21 cellular contexts compared by ENCODE assay signal in the genomic region with DNA sequence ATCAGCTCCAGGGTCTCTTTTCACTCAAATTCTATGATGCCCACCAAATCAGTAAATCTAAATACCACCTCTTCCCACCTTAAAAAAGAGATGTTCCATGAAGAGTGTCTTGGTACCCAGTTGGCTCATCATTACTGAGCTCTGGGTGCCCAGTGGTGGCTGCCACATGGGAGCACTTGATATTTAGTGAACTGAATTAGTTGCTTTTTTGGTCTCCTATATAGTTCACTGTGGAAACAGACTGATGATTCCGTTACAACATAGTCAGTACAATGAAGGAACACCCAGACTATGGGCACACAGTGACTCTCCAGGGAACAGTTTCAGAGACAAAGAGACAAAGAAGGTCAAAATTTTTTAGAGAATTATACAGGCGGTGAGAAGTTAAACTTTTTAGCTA. TPM values are rescaled to one million over a fixed set of nuclear protein-coding genes. Genes with fewer than 3 reads are reported as not detected.
DNase-seq lines count a peak whose midpoint lies in the region; ATAC-seq, FAIRE-seq and TF ChIP-seq lines count a peak whose summit lies in the region.
"Had no signal": no experiment of that assay in that cellular context is flagged by ENCODE, and none has a peak within 500 bp of the region (broad histone marks: within the 10 kb centered on the region; RNA-seq: fewer than 3 reads in every experiment).

No MANE protein-coding gene starts in this region.

- no peaks in the 10 kb centered on the region for H3K9me3 Mint-ChIP-seq in activated T-cell treated with anti-CD3 and anti-CD28 coated beads, Interleukin-2, amount 50 U/mL, for 4 hours
- no peaks in the 10 kb centered on the region for H3K9me3 Mint-ChIP-seq in activated T-cell treated with anti-CD3 and anti-CD28 coated beads, Interleukin-2, amount 50 U/mL, for 24 hours
- H3K9me3 Mint-ChIP-seq in activated naive CD8-positive, alpha-beta T cell treated with anti-CD3 and anti-CD28 coated beads, Interleukin-2, amount 10 ng/mL, durations not matched to agents 7 days and 5 days: no peaks in the 10 kb centered on the region
- H3K9me3 Mint-ChIP-seq in neural crest cell: no peaks in the 10 kb centered on the region
- H3K9me3 Mint-ChIP-seq: activated T-helper 17 cell treated with anti-CD3 and anti-CD28 coated beads, Interleukin-2, amount 50 U/mL, for 72 hours had no signal

- peaks cover 2% of the 10 kb centered on the region for H3K4me1 Mint-ChIP-seq in activated T-cell treated with anti-CD3 and anti-CD28 coated beads, Interleukin-2, amount 50 U/mL, for 4 hours (ENCODE audit: low read depth)
- peaks cover 11% of the 10 kb centered on the region for H3K4me1 Mint-ChIP-seq in activated T-cell treated with anti-CD3 and anti-CD28 coated beads, Interleukin-2, amount 50 U/mL, for 24 hours (ENCODE audit: low read depth)
- peaks cover 33% of the 10 kb centered on the region for H3K4me1 Mint-ChIP-seq in activated naive CD8-positive, alpha-beta T cell treated with anti-CD3 and anti-CD28 coated beads, Interleukin-2, amount 10 ng/mL, durations not matched to agents 7 days and 5 days
- H3K4me1 Mint-ChIP-seq in neural crest cell: peaks cover 4% of the 10 kb centered on the region

- peaks cover 9% of the 10 kb centered on the region; the same call in 1 of the 2 replicates for H3F3A ChIP-seq in DOHH2 (ENCODE audit: control insufficient read depth, insufficient read depth)

- TF ChIP-seq CTCF in DOHH2 (IDR thresholded peaks at IDR 0.05; ENCODE audit: low read depth, low read length, poor library complexity, severe bottlenecking): no peak
- no peak for TF ChIP-seq CTCF in neural crest cell (conservative IDR thresholded peaks at IDR 0.05)

- H3K27me3 Mint-ChIP-seq in activated T-cell treated with anti-CD3 and anti-CD28 coated beads, Interleukin-2, amount 50 U/mL, for 4 hours (ENCODE audit: low read depth): no peaks in the 10 kb centered on the region
- no peaks in the 10 kb centered on the region for H3K27me3 Mint-ChIP-seq in activated T-cell treated with anti-CD3 and anti-CD28 coated beads, Interleukin-2, amount 50 U/mL, for 24 hours
- no peaks in the 10 kb centered on the region for H3K27me3 Mint-ChIP-seq in activated naive CD8-positive, alpha-beta T cell treated with anti-CD3 and anti-CD28 coated beads, Interleukin-2, amount 10 ng/mL, durations not matched to agents 7 days and 5 days
- no peaks in the 10 kb centered on the region for H3K27me3 Mint-ChIP-seq in neural crest cell (ENCODE audit: low read depth)
- H3K27me3 Mint-ChIP-seq: activated T-helper 17 cell treated with anti-CD3 and anti-CD28 coated beads, Interleukin-2, amount 50 U/mL, for 72 hours had no signal

- no peaks in the 10 kb centered on the region for H3K27me3 ChIP-seq in DOHH2 (ENCODE audit: control insufficient read depth, low read length)
- H3K27me3 ChIP-seq: dorsolateral prefrontal cortex, gastroesophageal sphincter, ovary, sigmoid colon, SJSA1, uterus had no signal

- peaks cover 76% of the 10 kb centered on the region for H3K79me2 ChIP-seq in DOHH2 (ENCODE audit: control insufficient read depth, low read length)

- peaks cover 14% of the 10 kb centered on the region; the same call in 1 of the 2 replicates for H3K36me3 ChIP-seq in DOHH2 (ENCODE audit: control insufficient read depth, low read length)
- H3K36me3 ChIP-seq: gastroesophageal sphincter, ovary, sigmoid colon, uterus had no signal

- peaks cover under 1% of the 10 kb centered on the region; the same call in 1 of the 2 replicates for H4K20me1 ChIP-seq in DOHH2 (ENCODE audit: control insufficient read depth, insufficient read depth, low read depth, low read length)

- CTCF ChIA-PET in HEK293T (lab: Yijun Ruan, JAX): interaction anchor here (1.1 kb wide), 1 partner anchor 13 kb away, joined by 3 read pairs; no protein-coding TSS in a partner anchor

- peak overlapping the region; percentile 25 for H3K27ac ChIP-seq in DOHH2 (ENCODE audit: low read depth, low read length)
- H3K27ac ChIP-seq: dorsolateral prefrontal cortex, gastroesophageal sphincter, ovary, sigmoid colon, SJSA1, uterus had no signal

- H3K4me3 Mint-ChIP-seq in activated T-cell treated with anti-CD3 and anti-CD28 coated beads, Interleukin-2, amount 50 U/mL, for 4 hours: peak overlapping the region; percentile 65
- no peak overlapping the region for H3K4me3 Mint-ChIP-seq in activated T-cell treated with anti-CD3 and anti-CD28 coated beads, Interleukin-2, amount 50 U/mL, for 24 hours
- H3K4me3 Mint-ChIP-seq in activated naive CD8-positive, alpha-beta T cell treated with anti-CD3 and anti-CD28 coated beads, Interleukin-2, amount 10 ng/mL, durations not matched to agents 7 days and 5 days: no peak overlapping the region
- peak overlapping the region; percentile 3 for H3K4me3 Mint-ChIP-seq in neural crest cell
- H3K4me3 Mint-ChIP-seq: activated T-helper 17 cell treated with anti-CD3 and anti-CD28 coated beads, Interleukin-2, amount 50 U/mL, for 72 hours had no signal

- H3K9me2 ChIP-seq in DOHH2 (replicated peaks; ENCODE audit: control insufficient read depth, low read length): no peaks in the 10 kb centered on the region

- POLR2A ChIA-PET in activated naive CD8-positive, alpha-beta T cell treated with anti-CD3 and anti-CD28 coated beads, Interleukin-2, amount 10 ng/mL, durations not matched to agents 7 days and 5 days (lab: Charles Lee): interaction anchor here (0.7 to 6.3 kb wide), 10 partner anchors 10 to 253 kb away, joined by 4 to 158 read pairs (median 6); a partner anchor contains a TSS
- POLR2A ChIA-PET in HEK293T (lab: Yijun Ruan, JAX): interaction anchor here (1.1 to 2.5 kb wide), 2 partner anchors 9 to 12 kb away, joined by 3 to 16 read pairs; no protein-coding TSS in a partner anchor

- peak overlapping the region; percentile 23 for H3K4me3 ChIP-seq in DOHH2 (ENCODE audit: low read length)
- H3K4me3 ChIP-seq: dorsolateral prefrontal cortex, gastroesophageal sphincter, ovary, sigmoid colon, SJSA1, uterus had no signal

- no peak for FAIRE-seq in urothelium cell line (lab: Jason Lieb, UNC)

- no peak for ATAC-seq in activated T-cell treated with anti-CD3 and anti-CD28 coated beads, Interleukin-2, amount 50 U/mL, for 4 hours
- ATAC-seq in activated naive CD8-positive, alpha-beta T cell treated with anti-CD3 and anti-CD28 coated beads, Interleukin-2, amount 10 ng/mL, durations not matched to agents 7 days and 5 days (ENCODE audit: low read depth): peak; percentile 12
- ATAC-seq: activated T-helper 17 cell treated with anti-CD3 and anti-CD28 coated beads, Interleukin-2, amount 50 U/mL, for 72 hours; gastroesophageal sphincter; left ventricle myocardium superior; PC-3 had no signal

- no peaks in the 10 kb centered on the region for H3K36me3 Mint-ChIP-seq in activated T-cell treated with anti-CD3 and anti-CD28 coated beads, Interleukin-2, amount 50 U/mL, for 4 hours (ENCODE audit: insufficient read depth)
- peaks cover 6% of the 10 kb centered on the region for H3K36me3 Mint-ChIP-seq in activated T-cell treated with anti-CD3 and anti-CD28 coated beads, Interleukin-2, amount 50 U/mL, for 24 hours (ENCODE audit: low read depth)
- no peaks in the 10 kb centered on the region for H3K36me3 Mint-ChIP-seq in activated naive CD8-positive, alpha-beta T cell treated with anti-CD3 and anti-CD28 coated beads, Interleukin-2, amount 10 ng/mL, durations not matched to agents 7 days and 5 days
- H3K36me3 Mint-ChIP-seq in neural crest cell (ENCODE audit: low read depth): no peaks in the 10 kb centered on the region

- no peaks in the 10 kb centered on the region for H3K9me3 ChIP-seq in DOHH2 (ENCODE audit: control insufficient read depth, insufficient read depth, low read length)
- H3K9me3 ChIP-seq: Caco-2, gastroesophageal sphincter, ovary, sigmoid colon, SJSA1, uterus had no signal

- DNase-seq in activated T-cell treated with anti-CD3 and anti-CD28 coated beads, Interleukin-2, amount 50 U/mL, for 4 hours: no peak
- DNase-seq in activated T-cell treated with anti-CD3 and anti-CD28 coated beads, Interleukin-2, amount 50 U/mL, for 24 hours: no peak
- DNase-seq in activated naive CD8-positive, alpha-beta T cell treated with anti-CD3 and anti-CD28 coated beads, Interleukin-2, amount 10 ng/mL, durations not matched to agents 7 days and 5 days: no peak
- DNase-seq in neural crest cell (ENCODE audit: low read depth, low spot score) (no peak), T-helper 2 cell (no peak), urothelium cell line (ENCODE audit: low spot score) (no peak), HEK293T (ENCODE audit: extremely low spot score) (no peak)
- DNase-seq: Caco-2; dorsolateral prefrontal cortex; left ventricle myocardium superior; NCI-H1436 treated with DMSO at 0.1 percent for 48 hours; NCI-H748 treated with DMSO at 0.1 percent for 48 hours; ovary; PC-3; sigmoid colon; stimulated activated CD4-positive, alpha-beta T cell treated with anti-CD3 and anti-CD28 coated beads, Interleukin-2, amount 100 ng/mL, for 24 hours; uterus had no signal

- no peak overlapping the region for H3K27ac Mint-ChIP-seq in activated T-cell treated with anti-CD3 and anti-CD28 coated beads, Interleukin-2, amount 50 U/mL, for 24 hours
- no peak overlapping the region for H3K27ac Mint-ChIP-seq in activated naive CD8-positive, alpha-beta T cell treated with anti-CD3 and anti-CD28 coated beads, Interleukin-2, amount 10 ng/mL, durations not matched to agents 7 days and 5 days
- H3K27ac Mint-ChIP-seq in neural crest cell (ENCODE audit: unreplicated experiment): no peak overlapping the region
- H3K27ac Mint-ChIP-seq: activated T-helper 17 cell treated with anti-CD3 and anti-CD28 coated beads, Interleukin-2, amount 50 U/mL, for 72 hours had no signal

- H3K4me1 ChIP-seq in DOHH2 (ENCODE audit: control insufficient read depth, low read length): peaks cover 45% of the 10 kb centered on the region
- H3K4me1 ChIP-seq: uterus had no signal

- peak overlapping the region; percentile 23 for H3K4me2 ChIP-seq in DOHH2 (ENCODE audit: low read length)

TF ChIP-seq in HEK293T, 16 proteins besides CTCF, POLR2A, EP300 and RAD21 (continues in another document):
- TF ChIP-seq NFRKB (IDR thresholded peaks at IDR 0.05) (no peak), BHLHE40 (IDR thresholded peaks at IDR 0.05; ENCODE audit: borderline replicate concordance) (no peak), CTBP1 (IDR thresholded peaks at IDR 0.05; ENCODE audit: borderline replicate concordance) (no peak), HDGF (IDR thresholded peaks at IDR 0.05; ENCODE audit: borderline replicate concordance) (no peak), ZNF384 (IDR thresholded peaks at IDR 0.05) (no peak), ARNT (IDR thresholded peaks at IDR 0.05) (no peak), LEF1 (IDR thresholded peaks at IDR 0.05; ENCODE audit: borderline replicate concordance) (no peak), FOXM1 (IDR thresholded peaks at IDR 0.05; ENCODE audit: borderline replicate concordance) (no peak), FOXK2 (IDR thresholded peaks at IDR 0.05) (no peak), ELF4 (IDR thresholded peaks at IDR 0.05) (no peak)

RNA-seq across cellular contexts. Expression of a gene that starts 14.7 kb away (rescaled TPM):
- 10 to 100 TPM; 81.3 to 90.1 (median 88.3) TPM for total RNA-seq in activated T-cell treated with anti-CD3 and anti-CD28 coated beads, Interleukin-2, amount 50 U/mL, for 4 hours
- 10 to 100 TPM; 86.4 to 89.6 TPM for total RNA-seq in activated naive CD8-positive, alpha-beta T cell treated with anti-CD3 and anti-CD28 coated beads, Interleukin-2, amount 10 ng/mL, durations not matched to agents 7 days and 5 days
- total RNA-seq in neural crest cell: 72.0 and 79.9 TPM in 2 replicates

Comparison
In these comparisons a context has a peak if more than half of its experiments do, and no peak if none do; other contexts are left out.
1. H3K4me3 Mint-ChIP-seq: peak in activated T-cell treated with anti-CD3 and anti-CD28 coated beads, Interleukin-2, amount 50 U/mL, for 4 hours (single experiment) and neural crest cell (single experiment); none in activated T-cell treated with anti-CD3 and anti-CD28 coated beads, Interleukin-2, amount 50 U/mL, for 24 hours (single experiment) and activated naive CD8-positive, alpha-beta T cell treated with anti-CD3 and anti-CD28 coated beads, Interleukin-2, amount 10 ng/mL, durations not matched to agents 7 days and 5 days (single experiment).